Comparison of ENCODE assay signal across 1 cellular context in the genomic region with DNA sequence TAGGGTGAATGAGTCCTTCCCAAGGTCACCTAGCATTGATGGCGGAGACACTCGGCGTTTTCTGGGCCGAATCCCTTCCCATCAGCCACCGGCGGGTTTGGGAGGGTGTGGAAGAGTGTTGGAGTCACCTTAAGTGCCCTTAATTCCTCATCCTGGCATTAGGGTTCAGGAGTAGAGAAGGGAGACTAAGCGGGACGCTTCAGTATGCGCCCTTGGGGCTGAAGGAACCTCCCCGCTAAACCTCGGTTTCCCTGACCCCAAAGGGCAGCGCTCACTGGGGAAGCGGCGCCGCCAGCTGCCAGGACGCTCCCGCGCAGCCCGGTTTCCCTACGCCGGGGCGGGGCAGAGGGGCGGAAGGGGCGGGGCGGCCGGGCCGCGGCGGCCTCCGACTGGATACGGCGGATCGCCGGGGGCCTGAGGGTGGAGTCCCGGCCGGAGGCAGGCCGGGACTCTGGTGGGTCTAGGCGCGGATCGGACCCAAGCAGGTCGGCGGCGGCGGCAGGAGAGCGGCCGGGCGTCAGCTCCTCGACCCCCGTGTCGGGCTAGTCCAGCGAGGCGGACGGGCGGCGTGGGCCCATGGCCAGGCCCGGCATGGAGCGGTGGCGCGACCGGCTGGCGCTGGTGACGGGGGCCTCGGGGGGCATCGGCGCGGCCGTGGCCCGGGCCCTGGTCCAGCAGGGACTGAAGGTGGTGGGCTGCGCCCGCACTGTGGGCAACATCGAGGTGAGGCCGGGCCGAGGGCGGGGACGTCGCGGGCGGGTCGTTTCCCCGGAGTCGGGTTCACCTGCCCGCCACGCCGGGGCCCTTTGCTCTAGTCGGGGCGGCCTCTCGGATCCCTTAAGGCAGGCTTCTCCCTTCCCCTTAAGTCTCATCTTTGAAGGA.
A peak's percentile ranks its signal among the peaks of the same experiment; 100 is the strongest.
TF ChIP-seq lines count a peak whose summit lies in the region.

A gene with protein sequence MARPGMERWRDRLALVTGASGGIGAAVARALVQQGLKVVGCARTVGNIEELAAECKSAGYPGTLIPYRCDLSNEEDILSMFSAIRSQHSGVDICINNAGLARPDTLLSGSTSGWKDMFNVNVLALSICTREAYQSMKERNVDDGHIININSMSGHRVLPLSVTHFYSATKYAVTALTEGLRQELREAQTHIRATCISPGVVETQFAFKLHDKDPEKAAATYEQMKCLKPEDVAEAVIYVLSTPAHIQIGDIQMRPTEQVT (plus strand): TSS at position 446 of the 882 bp plus-strand sequence. CDS start 131 bp downstream, at position 577.

TF ChIP-seq in HepG2, 621 proteins besides CTCF, POLR2A, EP300 and RAD21 (continued from another document and continues in another):
- TF ChIP-seq, protein P1, sequence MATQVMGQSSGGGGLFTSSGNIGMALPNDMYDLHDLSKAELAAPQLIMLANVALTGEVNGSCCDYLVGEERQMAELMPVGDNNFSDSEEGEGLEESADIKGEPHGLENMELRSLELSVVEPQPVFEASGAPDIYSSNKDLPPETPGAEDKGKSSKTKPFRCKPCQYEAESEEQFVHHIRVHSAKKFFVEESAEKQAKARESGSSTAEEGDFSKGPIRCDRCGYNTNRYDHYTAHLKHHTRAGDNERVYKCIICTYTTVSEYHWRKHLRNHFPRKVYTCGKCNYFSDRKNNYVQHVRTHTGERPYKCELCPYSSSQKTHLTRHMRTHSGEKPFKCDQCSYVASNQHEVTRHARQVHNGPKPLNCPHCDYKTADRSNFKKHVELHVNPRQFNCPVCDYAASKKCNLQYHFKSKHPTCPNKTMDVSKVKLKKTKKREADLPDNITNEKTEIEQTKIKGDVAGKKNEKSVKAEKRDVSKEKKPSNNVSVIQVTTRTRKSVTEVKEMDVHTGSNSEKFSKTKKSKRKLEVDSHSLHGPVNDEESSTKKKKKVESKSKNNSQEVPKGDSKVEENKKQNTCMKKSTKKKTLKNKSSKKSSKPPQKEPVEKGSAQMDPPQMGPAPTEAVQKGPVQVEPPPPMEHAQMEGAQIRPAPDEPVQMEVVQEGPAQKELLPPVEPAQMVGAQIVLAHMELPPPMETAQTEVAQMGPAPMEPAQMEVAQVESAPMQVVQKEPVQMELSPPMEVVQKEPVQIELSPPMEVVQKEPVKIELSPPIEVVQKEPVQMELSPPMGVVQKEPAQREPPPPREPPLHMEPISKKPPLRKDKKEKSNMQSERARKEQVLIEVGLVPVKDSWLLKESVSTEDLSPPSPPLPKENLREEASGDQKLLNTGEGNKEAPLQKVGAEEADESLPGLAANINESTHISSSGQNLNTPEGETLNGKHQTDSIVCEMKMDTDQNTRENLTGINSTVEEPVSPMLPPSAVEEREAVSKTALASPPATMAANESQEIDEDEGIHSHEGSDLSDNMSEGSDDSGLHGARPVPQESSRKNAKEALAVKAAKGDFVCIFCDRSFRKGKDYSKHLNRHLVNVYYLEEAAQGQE (IDR thresholded peaks at IDR 0.05; ENCODE audit: borderline replicate concordance in 1 of 2, low read depth in 1 of 2, low read length in 2 of 2): no peak
- peak; percentile 15 for TF ChIP-seq HNRNPK (IDR thresholded peaks at IDR 0.05; ENCODE audit: low read depth, low read length, poor library complexity, severe bottlenecking)
- TF ChIP-seq, protein P2, sequence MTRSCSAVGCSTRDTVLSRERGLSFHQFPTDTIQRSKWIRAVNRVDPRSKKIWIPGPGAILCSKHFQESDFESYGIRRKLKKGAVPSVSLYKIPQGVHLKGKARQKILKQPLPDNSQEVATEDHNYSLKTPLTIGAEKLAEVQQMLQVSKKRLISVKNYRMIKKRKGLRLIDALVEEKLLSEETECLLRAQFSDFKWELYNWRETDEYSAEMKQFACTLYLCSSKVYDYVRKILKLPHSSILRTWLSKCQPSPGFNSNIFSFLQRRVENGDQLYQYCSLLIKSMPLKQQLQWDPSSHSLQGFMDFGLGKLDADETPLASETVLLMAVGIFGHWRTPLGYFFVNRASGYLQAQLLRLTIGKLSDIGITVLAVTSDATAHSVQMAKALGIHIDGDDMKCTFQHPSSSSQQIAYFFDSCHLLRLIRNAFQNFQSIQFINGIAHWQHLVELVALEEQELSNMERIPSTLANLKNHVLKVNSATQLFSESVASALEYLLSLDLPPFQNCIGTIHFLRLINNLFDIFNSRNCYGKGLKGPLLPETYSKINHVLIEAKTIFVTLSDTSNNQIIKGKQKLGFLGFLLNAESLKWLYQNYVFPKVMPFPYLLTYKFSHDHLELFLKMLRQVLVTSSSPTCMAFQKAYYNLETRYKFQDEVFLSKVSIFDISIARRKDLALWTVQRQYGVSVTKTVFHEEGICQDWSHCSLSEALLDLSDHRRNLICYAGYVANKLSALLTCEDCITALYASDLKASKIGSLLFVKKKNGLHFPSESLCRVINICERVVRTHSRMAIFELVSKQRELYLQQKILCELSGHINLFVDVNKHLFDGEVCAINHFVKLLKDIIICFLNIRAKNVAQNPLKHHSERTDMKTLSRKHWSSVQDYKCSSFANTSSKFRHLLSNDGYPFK (CRISPR knock-in tag; IDR thresholded peaks at IDR 0.05; ENCODE audit: borderline replicate concordance): no peak
- TF ChIP-seq SP1 (IDR thresholded peaks at IDR 0.05): no peak
- TF ChIP-seq SP1 (CRISPR knock-in tag; IDR thresholded peaks at IDR 0.05): peak; percentile 62
- TF ChIP-seq NFKB2 (CRISPR knock-in tag; IDR thresholded peaks at IDR 0.05; ENCODE audit: borderline replicate concordance): 0 out of 2 replicates have a peak, but pooled peaks have one; percentile 14
- TF ChIP-seq, protein P3, sequence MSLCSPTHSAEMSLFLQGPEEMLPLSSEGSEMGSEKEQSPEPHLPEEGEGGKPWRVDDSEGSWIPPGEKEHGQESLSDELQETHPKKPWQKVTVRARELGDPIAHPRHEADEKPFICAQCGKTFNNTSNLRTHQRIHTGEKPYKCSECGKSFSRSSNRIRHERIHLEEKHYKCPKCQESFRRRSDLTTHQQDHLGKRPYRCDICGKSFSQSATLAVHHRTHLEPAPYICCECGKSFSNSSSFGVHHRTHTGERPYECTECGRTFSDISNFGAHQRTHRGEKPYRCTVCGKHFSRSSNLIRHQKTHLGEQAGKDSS (CRISPR knock-in tag; IDR thresholded peaks at IDR 0.05; ENCODE audit: borderline replicate concordance, low read depth): no peak; the same call in 1 of the 2 replicates
- TF ChIP-seq, protein P4, sequence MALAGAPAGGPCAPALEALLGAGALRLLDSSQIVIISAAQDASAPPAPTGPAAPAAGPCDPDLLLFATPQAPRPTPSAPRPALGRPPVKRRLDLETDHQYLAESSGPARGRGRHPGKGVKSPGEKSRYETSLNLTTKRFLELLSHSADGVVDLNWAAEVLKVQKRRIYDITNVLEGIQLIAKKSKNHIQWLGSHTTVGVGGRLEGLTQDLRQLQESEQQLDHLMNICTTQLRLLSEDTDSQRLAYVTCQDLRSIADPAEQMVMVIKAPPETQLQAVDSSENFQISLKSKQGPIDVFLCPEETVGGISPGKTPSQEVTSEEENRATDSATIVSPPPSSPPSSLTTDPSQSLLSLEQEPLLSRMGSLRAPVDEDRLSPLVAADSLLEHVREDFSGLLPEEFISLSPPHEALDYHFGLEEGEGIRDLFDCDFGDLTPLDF (CRISPR knock-in tag; IDR thresholded peaks at IDR 0.05): no peak; the same call in 1 of the 2 replicates
- TF ChIP-seq ZNF329 (CRISPR knock-in tag; IDR thresholded peaks at IDR 0.05; ENCODE audit: low read depth): no peak
- TF ChIP-seq RFX1 (IDR thresholded peaks at IDR 0.05): no peak
- no peak for TF ChIP-seq BHLHE40 (IDR thresholded peaks at IDR 0.05; ENCODE audit: low read length)
- TF ChIP-seq PTBP1 (IDR thresholded peaks at IDR 0.05; ENCODE audit: low read depth, low read length, poor library complexity, severe bottlenecking): no peak
- TF ChIP-seq DMAP1 (CRISPR knock-in tag; IDR thresholded peaks at IDR 0.05): no peak
- TF ChIP-seq SNRNP70 (IDR thresholded peaks at IDR 0.05; ENCODE audit: low read depth, low read length): no peak
- TF ChIP-seq, protein P5, sequence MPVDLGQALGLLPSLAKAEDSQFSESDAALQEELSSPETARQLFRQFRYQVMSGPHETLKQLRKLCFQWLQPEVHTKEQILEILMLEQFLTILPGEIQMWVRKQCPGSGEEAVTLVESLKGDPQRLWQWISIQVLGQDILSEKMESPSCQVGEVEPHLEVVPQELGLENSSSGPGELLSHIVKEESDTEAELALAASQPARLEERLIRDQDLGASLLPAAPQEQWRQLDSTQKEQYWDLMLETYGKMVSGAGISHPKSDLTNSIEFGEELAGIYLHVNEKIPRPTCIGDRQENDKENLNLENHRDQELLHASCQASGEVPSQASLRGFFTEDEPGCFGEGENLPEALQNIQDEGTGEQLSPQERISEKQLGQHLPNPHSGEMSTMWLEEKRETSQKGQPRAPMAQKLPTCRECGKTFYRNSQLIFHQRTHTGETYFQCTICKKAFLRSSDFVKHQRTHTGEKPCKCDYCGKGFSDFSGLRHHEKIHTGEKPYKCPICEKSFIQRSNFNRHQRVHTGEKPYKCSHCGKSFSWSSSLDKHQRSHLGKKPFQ (CRISPR knock-in tag; IDR thresholded peaks at IDR 0.05; ENCODE audit: insufficient replicate concordance): no peak
- no peak for TF ChIP-seq ZNF550 (CRISPR knock-in tag; IDR thresholded peaks at IDR 0.05; ENCODE audit: borderline replicate concordance)
- peak; percentile 66 for TF ChIP-seq POLR2AphosphoS5 (IDR thresholded peaks at IDR 0.05; ENCODE audit: low read depth, low read length)
- TF ChIP-seq ZNF253 (CRISPR knock-in tag; IDR thresholded peaks at IDR 0.05; ENCODE audit: borderline replicate concordance): no peak
- no peak for TF ChIP-seq ZNF138 (CRISPR knock-in tag; IDR thresholded peaks at IDR 0.05; ENCODE audit: low read depth)
- TF ChIP-seq SMARCE1 (IDR thresholded peaks at IDR 0.05; ENCODE audit: borderline replicate concordance): no peak
- no peak for TF ChIP-seq STAG1 (CRISPR knock-in tag; IDR thresholded peaks at IDR 0.05)
- TF ChIP-seq, protein P6, sequence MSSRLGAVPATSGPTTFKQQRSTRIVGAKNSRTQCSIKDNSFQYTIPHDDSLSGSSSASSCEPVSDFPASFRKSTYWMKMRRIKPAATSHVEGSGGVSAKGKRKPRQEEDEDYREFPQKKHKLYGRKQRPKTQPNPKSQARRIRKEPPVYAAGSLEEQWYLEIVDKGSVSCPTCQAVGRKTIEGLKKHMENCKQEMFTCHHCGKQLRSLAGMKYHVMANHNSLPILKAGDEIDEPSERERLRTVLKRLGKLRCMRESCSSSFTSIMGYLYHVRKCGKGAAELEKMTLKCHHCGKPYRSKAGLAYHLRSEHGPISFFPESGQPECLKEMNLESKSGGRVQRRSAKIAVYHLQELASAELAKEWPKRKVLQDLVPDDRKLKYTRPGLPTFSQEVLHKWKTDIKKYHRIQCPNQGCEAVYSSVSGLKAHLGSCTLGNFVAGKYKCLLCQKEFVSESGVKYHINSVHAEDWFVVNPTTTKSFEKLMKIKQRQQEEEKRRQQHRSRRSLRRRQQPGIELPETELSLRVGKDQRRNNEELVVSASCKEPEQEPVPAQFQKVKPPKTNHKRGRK (CRISPR knock-in tag; IDR thresholded peaks at IDR 0.05): no peak
- no peak for TF ChIP-seq MED1 (CRISPR knock-in tag; IDR thresholded peaks at IDR 0.05)
- TF ChIP-seq U2AF2 (IDR thresholded peaks at IDR 0.05; ENCODE audit: low read depth, low read length): no peak
- no peak for TF ChIP-seq SRSF4 (IDR thresholded peaks at IDR 0.05; ENCODE audit: low read depth, low read length, poor library complexity, severe bottlenecking)
- no peak for TF ChIP-seq ZNF780A (CRISPR knock-in tag; IDR thresholded peaks at IDR 0.05)
- TF ChIP-seq ZNF773 (CRISPR knock-in tag; IDR thresholded peaks at IDR 0.05; ENCODE audit: borderline replicate concordance): 0 out of 2 replicates have a peak, but pooled peaks have one; percentile 28
- TF ChIP-seq ZBTB3 (CRISPR knock-in tag; IDR thresholded peaks at IDR 0.05; ENCODE audit: borderline replicate concordance, low read depth): no peak
- TF ChIP-seq ZNF24 (IDR thresholded peaks at IDR 0.05): no peak
- no peak for TF ChIP-seq ZNF607 (CRISPR knock-in tag; IDR thresholded peaks at IDR 0.05; ENCODE audit: borderline replicate concordance)
- peak in 1 of 2 experiments; percentile 48; a peak in 1 of 4 replicates for TF ChIP-seq NR2F1 (CRISPR knock-in tag; IDR thresholded peaks at IDR 0.05)
- TF ChIP-seq, protein P7, sequence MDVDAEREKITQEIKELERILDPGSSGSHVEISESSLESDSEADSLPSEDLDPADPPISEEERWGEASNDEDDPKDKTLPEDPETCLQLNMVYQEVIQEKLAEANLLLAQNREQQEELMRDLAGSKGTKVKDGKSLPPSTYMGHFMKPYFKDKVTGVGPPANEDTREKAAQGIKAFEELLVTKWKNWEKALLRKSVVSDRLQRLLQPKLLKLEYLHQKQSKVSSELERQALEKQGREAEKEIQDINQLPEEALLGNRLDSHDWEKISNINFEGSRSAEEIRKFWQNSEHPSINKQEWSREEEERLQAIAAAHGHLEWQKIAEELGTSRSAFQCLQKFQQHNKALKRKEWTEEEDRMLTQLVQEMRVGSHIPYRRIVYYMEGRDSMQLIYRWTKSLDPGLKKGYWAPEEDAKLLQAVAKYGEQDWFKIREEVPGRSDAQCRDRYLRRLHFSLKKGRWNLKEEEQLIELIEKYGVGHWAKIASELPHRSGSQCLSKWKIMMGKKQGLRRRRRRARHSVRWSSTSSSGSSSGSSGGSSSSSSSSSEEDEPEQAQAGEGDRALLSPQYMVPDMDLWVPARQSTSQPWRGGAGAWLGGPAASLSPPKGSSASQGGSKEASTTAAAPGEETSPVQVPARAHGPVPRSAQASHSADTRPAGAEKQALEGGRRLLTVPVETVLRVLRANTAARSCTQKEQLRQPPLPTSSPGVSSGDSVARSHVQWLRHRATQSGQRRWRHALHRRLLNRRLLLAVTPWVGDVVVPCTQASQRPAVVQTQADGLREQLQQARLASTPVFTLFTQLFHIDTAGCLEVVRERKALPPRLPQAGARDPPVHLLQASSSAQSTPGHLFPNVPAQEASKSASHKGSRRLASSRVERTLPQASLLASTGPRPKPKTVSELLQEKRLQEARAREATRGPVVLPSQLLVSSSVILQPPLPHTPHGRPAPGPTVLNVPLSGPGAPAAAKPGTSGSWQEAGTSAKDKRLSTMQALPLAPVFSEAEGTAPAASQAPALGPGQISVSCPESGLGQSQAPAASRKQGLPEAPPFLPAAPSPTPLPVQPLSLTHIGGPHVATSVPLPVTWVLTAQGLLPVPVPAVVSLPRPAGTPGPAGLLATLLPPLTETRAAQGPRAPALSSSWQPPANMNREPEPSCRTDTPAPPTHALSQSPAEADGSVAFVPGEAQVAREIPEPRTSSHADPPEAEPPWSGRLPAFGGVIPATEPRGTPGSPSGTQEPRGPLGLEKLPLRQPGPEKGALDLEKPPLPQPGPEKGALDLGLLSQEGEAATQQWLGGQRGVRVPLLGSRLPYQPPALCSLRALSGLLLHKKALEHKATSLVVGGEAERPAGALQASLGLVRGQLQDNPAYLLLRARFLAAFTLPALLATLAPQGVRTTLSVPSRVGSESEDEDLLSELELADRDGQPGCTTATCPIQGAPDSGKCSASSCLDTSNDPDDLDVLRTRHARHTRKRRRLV (CRISPR knock-in tag; IDR thresholded peaks at IDR 0.05): no peak
- TF ChIP-seq, protein P8, sequence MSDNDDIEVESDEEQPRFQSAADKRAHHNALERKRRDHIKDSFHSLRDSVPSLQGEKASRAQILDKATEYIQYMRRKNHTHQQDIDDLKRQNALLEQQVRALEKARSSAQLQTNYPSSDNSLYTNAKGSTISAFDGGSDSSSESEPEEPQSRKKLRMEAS (IDR thresholded peaks at IDR 0.05): peak; percentile 49; the same call in 1 of the 2 replicates
- no peak for TF ChIP-seq MEF2D (CRISPR knock-in tag; IDR thresholded peaks at IDR 0.05)
- TF ChIP-seq ARID2 (CRISPR knock-in tag; IDR thresholded peaks at IDR 0.05; ENCODE audit: borderline replicate concordance): no peak; the same call in 1 of the 2 replicates
- TF ChIP-seq MBNL3 (CRISPR knock-in tag; conservative IDR thresholded peaks at IDR 0.05): no peak
- 0 out of 2 replicates have a peak, but pooled peaks have one; percentile 11 for TF ChIP-seq ZNF768 (CRISPR knock-in tag; IDR thresholded peaks at IDR 0.05)
- no peak for TF ChIP-seq THYN1 (CRISPR knock-in tag; IDR thresholded peaks at IDR 0.05; ENCODE audit: borderline replicate concordance, low read depth)
- TF ChIP-seq ZNF629 (CRISPR knock-in tag; conservative IDR thresholded peaks at IDR 0.05): no peak
